In the genomic region with DNA sequence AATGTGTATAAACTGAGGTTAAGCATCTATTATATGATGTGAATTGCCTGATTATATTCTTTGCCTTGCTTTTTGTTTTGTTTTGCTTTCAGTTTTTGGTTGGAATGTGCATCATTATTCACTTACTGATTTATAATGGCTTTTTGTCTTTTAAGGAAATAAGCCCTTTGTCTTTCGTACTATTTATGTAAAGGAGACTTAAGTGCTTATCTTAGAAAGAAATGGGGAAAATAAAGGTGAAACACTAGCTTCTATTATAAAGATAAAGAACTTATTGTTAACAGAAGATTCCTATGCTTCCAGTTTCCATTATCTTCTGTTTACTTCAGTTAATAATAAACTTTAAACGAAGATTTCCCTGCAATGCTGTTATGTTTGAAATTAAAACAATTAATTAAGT, we compare ENCODE assay signal across 26 cellular contexts.
"Had no signal": no experiment of that assay in that cellular context is flagged by ENCODE, and none has a peak within 500 bp of the region (broad histone marks: within the 10 kb centered on the region; RNA-seq: fewer than 3 reads in every experiment).

No MANE protein-coding gene starts in this region.

- ATAC-seq: activated CD8-positive, alpha-beta memory T cell treated with anti-CD3 and anti-CD28 coated beads, Interleukin-2, amount 10 ng/mL, durations not matched to agents 7 days and 5 days; activated naive CD4-positive, alpha-beta T cell treated with anti-CD3 and anti-CD28 coated beads, Interleukin-2, amount 50 U/mL, for 72 hours; activated naive CD8-positive, alpha-beta T cell treated with anti-CD3 and anti-CD28 coated beads, Interleukin-2, amount 50 U/mL, for 24 hours; body of pancreas; PC-3; T-helper 17 cell had no signal

- H3K36me3 Mint-ChIP-seq: activated CD8-positive, alpha-beta memory T cell treated with anti-CD3 and anti-CD28 coated beads, Interleukin-2, amount 10 ng/mL, durations not matched to agents 7 days and 5 days; activated naive CD4-positive, alpha-beta T cell treated with anti-CD3 and anti-CD28 coated beads, Interleukin-2, amount 50 U/mL, for 72 hours had no signal

- DNase-seq: activated B cell treated with CpG ODN at 0.5 μM for 24 hours; activated CD4-positive, alpha-beta T cell treated with anti-CD3 and anti-CD28 coated beads for 1 hour; activated CD4-positive, alpha-beta T cell treated with anti-CD3 and anti-CD28 coated beads, Interleukin-2, amount 10 ng/mL, durations not matched to agents 24 days and 14 days; activated CD4-positive, alpha-beta T cell treated with anti-CD3 and anti-CD28 coated beads, Interleukin-2, amount 50 U/mL, for 48 hours; activated CD8-positive, alpha-beta memory T cell treated with anti-CD3 and anti-CD28 coated beads, Interleukin-2, amount 10 ng/mL, durations not matched to agents 7 days and 5 days; activated effector memory CD4-positive, alpha-beta T cell treated with anti-CD3 and anti-CD28 coated beads, Interleukin-2, amount 50 U/mL, for 16 hours; activated naive CD4-positive, alpha-beta T cell treated with Interleukin-2 at 50 U/mL for 16 hours; activated naive CD8-positive, alpha-beta T cell treated with anti-CD3 and anti-CD28 coated beads, Interleukin-2, amount 50 U/mL, for 24 hours; activated T-cell treated with anti-CD3 and anti-CD28 coated beads, Interleukin-2, amount 50 U/mL, for 24 hours; amniotic stem cell; body of pancreas; central memory CD4-positive, alpha-beta T cell; MV-4-11; NCI-H1092 treated with DMSO at 0.1 percent for 48 hours; NCI-H1417 treated with DMSO at 0.1 percent for 48 hours; NCI-H187; NCI-H2081; NCI-H510A treated with DMSO at 0.1 percent for 48 hours; PC-3; SHP77 treated with DMSO at 0.1 percent for 48 hours; T-helper 17 cell; T-helper 9 cell had no signal

- H3K27ac Mint-ChIP-seq: activated B cell treated with CpG ODN at 0.5 μM for 24 hours; activated CD4-positive, alpha-beta T cell treated with anti-CD3 and anti-CD28 coated beads, Interleukin-2, amount 10 ng/mL, durations not matched to agents 24 days and 14 days; activated CD8-positive, alpha-beta memory T cell treated with anti-CD3 and anti-CD28 coated beads, Interleukin-2, amount 10 ng/mL, durations not matched to agents 7 days and 5 days; activated naive CD4-positive, alpha-beta T cell treated with anti-CD3 and anti-CD28 coated beads, Interleukin-2, amount 50 U/mL, for 72 hours; activated naive CD8-positive, alpha-beta T cell treated with anti-CD3 and anti-CD28 coated beads, Interleukin-2, amount 50 U/mL, for 24 hours; activated T-cell treated with anti-CD3 and anti-CD28 coated beads, Interleukin-2, amount 50 U/mL, for 24 hours; activated T-helper 1 cell treated with anti-CD3 and anti-CD28 coated beads, Interleukin-12 subunit alpha, Interleukin-12 subunit beta, Interleukin-2, Interleukin-4 antibody, amounts not matched to agents 30 ng/mL and 10 ng/mL and 1 ng/mL, durations not matched to agents 14 hours and 24 hours and 36 hours; T-helper 17 cell had no signal

- H3K27me3 ChIP-seq: ascending aorta, body of pancreas had no signal

- H3K4me3 Mint-ChIP-seq: activated B cell treated with CpG ODN at 0.5 μM for 24 hours; activated CD4-positive, alpha-beta T cell treated with anti-CD3 and anti-CD28 coated beads, Interleukin-2, amount 10 ng/mL, durations not matched to agents 24 days and 14 days; activated CD8-positive, alpha-beta memory T cell treated with anti-CD3 and anti-CD28 coated beads, Interleukin-2, amount 10 ng/mL, durations not matched to agents 7 days and 5 days; activated naive CD8-positive, alpha-beta T cell treated with anti-CD3 and anti-CD28 coated beads, Interleukin-2, amount 50 U/mL, for 24 hours; activated T-cell treated with anti-CD3 and anti-CD28 coated beads, Interleukin-2, amount 50 U/mL, for 24 hours; activated T-helper 1 cell treated with anti-CD3 and anti-CD28 coated beads, Interleukin-12 subunit alpha, Interleukin-12 subunit beta, Interleukin-2, Interleukin-4 antibody, amounts not matched to agents 30 ng/mL and 10 ng/mL and 1 ng/mL, durations not matched to agents 14 hours and 24 hours and 36 hours; T-helper 17 cell had no signal

- H3K36me3 ChIP-seq: ascending aorta had no signal

- H3K9me3 ChIP-seq: ascending aorta, body of pancreas had no signal

- H3K4me3 ChIP-seq: ascending aorta, body of pancreas had no signal

- H3K4me1 ChIP-seq: ascending aorta, body of pancreas had no signal

- H3K9me3 Mint-ChIP-seq: activated B cell treated with CpG ODN at 0.5 μM for 24 hours; activated CD4-positive, alpha-beta T cell treated with anti-CD3 and anti-CD28 coated beads, Interleukin-2, amount 10 ng/mL, durations not matched to agents 24 days and 14 days; activated naive CD8-positive, alpha-beta T cell treated with anti-CD3 and anti-CD28 coated beads, Interleukin-2, amount 50 U/mL, for 24 hours; activated T-cell treated with anti-CD3 and anti-CD28 coated beads, Interleukin-2, amount 50 U/mL, for 24 hours; activated T-helper 1 cell treated with anti-CD3 and anti-CD28 coated beads, Interleukin-12 subunit alpha, Interleukin-12 subunit beta, Interleukin-2, Interleukin-4 antibody, amounts not matched to agents 30 ng/mL and 10 ng/mL and 1 ng/mL, durations not matched to agents 14 hours and 24 hours and 36 hours had no signal

- H3K27ac ChIP-seq: ascending aorta, body of pancreas, KMS-11 had no signal

- H3K4me1 Mint-ChIP-seq: activated B cell treated with CpG ODN at 0.5 μM for 24 hours; activated CD4-positive, alpha-beta T cell treated with anti-CD3 and anti-CD28 coated beads, Interleukin-2, amount 10 ng/mL, durations not matched to agents 24 days and 14 days; activated CD8-positive, alpha-beta memory T cell treated with anti-CD3 and anti-CD28 coated beads, Interleukin-2, amount 10 ng/mL, durations not matched to agents 7 days and 5 days; activated naive CD8-positive, alpha-beta T cell treated with anti-CD3 and anti-CD28 coated beads, Interleukin-2, amount 50 U/mL, for 24 hours had no signal

- H3K9ac ChIP-seq: KMS-11 had no signal

- H3K4me2 ChIP-seq: KMS-11 had no signal
